ENCODE assay signal across 28 cellular contexts in genomic region chr2:104582471-104582870, GRCh38.
"Had no signal": no experiment of that assay in that cellular context is flagged by ENCODE, and none has a peak within 500 bp of the region (broad histone marks: within the 10 kb centered on the region; RNA-seq: fewer than 3 reads in every experiment).

No MANE protein-coding gene starts in this region.

- FAIRE-seq: kidney had no signal

- H3K9me3 ChIP-seq: breast epithelium, neutrophil, suprapubic skin, tibial artery had no signal

- H3K4me3 Mint-ChIP-seq: activated CD4-positive, alpha-beta memory T cell treated with anti-CD3 and anti-CD28 coated beads, Interleukin-2, amount 10 ng/mL, durations not matched to agents 7 days and 5 days; activated CD4-positive, alpha-beta T cell treated with anti-CD3 and anti-CD28 coated beads, Interleukin-2, amount 10 ng/mL, durations not matched to agents 7 days and 5 days; activated T-cell treated with anti-CD3 and anti-CD28 coated beads, Interleukin-2, amount 50 U/mL, for 24 hours; central memory CD8-positive, alpha-beta T cell; dendritic cell treated with granulocyte-macrophage colony-stimulating factor and Interleukin-4, amounts not matched to agents 40 ng/mL and 50 ng/mL, for 4 days; endodermal cell; memory B cell; natural killer cell; WTC11 had no signal

- H3K36me3 ChIP-seq: breast epithelium, neutrophil, suprapubic skin, tibial artery had no signal

- H3K27me3 Mint-ChIP-seq: activated CD4-positive, alpha-beta memory T cell treated with anti-CD3 and anti-CD28 coated beads, Interleukin-2, amount 10 ng/mL, durations not matched to agents 7 days and 5 days; activated T-cell treated with anti-CD3 and anti-CD28 coated beads, Interleukin-2, amount 50 U/mL, for 24 hours; central memory CD8-positive, alpha-beta T cell; progenitor cell of endocrine pancreas had no signal

- H3K9me3 Mint-ChIP-seq: activated CD4-positive, alpha-beta memory T cell treated with anti-CD3 and anti-CD28 coated beads, Interleukin-2, amount 10 ng/mL, durations not matched to agents 7 days and 5 days; activated CD4-positive, alpha-beta T cell treated with anti-CD3 and anti-CD28 coated beads, Interleukin-2, amount 10 ng/mL, durations not matched to agents 7 days and 5 days; activated T-cell treated with anti-CD3 and anti-CD28 coated beads, Interleukin-2, amount 50 U/mL, for 24 hours; dendritic cell treated with granulocyte-macrophage colony-stimulating factor and Interleukin-4, amounts not matched to agents 40 ng/mL and 50 ng/mL, for 4 days; endodermal cell; memory B cell; natural killer cell had no signal

- H3K27ac Mint-ChIP-seq: activated CD4-positive, alpha-beta memory T cell treated with anti-CD3 and anti-CD28 coated beads, Interleukin-2, amount 10 ng/mL, durations not matched to agents 7 days and 5 days; activated CD4-positive, alpha-beta T cell treated with anti-CD3 and anti-CD28 coated beads, Interleukin-2, amount 10 ng/mL, durations not matched to agents 7 days and 5 days; activated naive CD4-positive, alpha-beta T cell treated with anti-CD3 and anti-CD28 coated beads, Interleukin-2, amount 50 U/mL, for 72 hours; activated T-cell treated with anti-CD3 and anti-CD28 coated beads, Interleukin-2, amount 50 U/mL, for 24 hours; dendritic cell treated with granulocyte-macrophage colony-stimulating factor and Interleukin-4, amounts not matched to agents 40 ng/mL and 50 ng/mL, for 4 days; endodermal cell; memory B cell; natural killer cell; WTC11 had no signal

- H3K36me3 Mint-ChIP-seq: activated naive CD4-positive, alpha-beta T cell treated with anti-CD3 and anti-CD28 coated beads, Interleukin-2, amount 50 U/mL, for 72 hours; memory B cell; natural killer cell; WTC11 had no signal

- H3K4me1 ChIP-seq: breast epithelium, tibial artery had no signal

- H3K27ac ChIP-seq: neutrophil, skin epidermis, suprapubic skin, tibial artery had no signal

- H3K4me3 ChIP-seq: breast epithelium, skin epidermis, suprapubic skin, tibial artery had no signal

- H3K4me1 Mint-ChIP-seq: activated CD4-positive, alpha-beta memory T cell treated with anti-CD3 and anti-CD28 coated beads, Interleukin-2, amount 10 ng/mL, durations not matched to agents 7 days and 5 days; activated CD4-positive, alpha-beta T cell treated with anti-CD3 and anti-CD28 coated beads, Interleukin-2, amount 10 ng/mL, durations not matched to agents 7 days and 5 days; central memory CD8-positive, alpha-beta T cell; memory B cell; natural killer cell had no signal

- H3K27me3 ChIP-seq: breast epithelium, neutrophil, suprapubic skin had no signal

- DNase-seq: activated CD4-positive, alpha-beta memory T cell treated with anti-CD3 and anti-CD28 coated beads, Interleukin-2, amount 10 ng/mL, durations not matched to agents 7 days and 5 days; activated CD4-positive, alpha-beta T cell treated with anti-CD3 and anti-CD28 coated beads for 1 hour; activated CD4-positive, alpha-beta T cell treated with anti-CD3 and anti-CD28 coated beads, Interleukin-2, amount 10 ng/mL, durations not matched to agents 7 days and 5 days; activated CD8-positive, alpha-beta memory T cell treated with anti-CD3 and anti-CD28 coated beads, Interleukin-2, amount 50 U/mL, for 48 hours; activated gamma-delta T cell treated with Interleukin-2 at 50 U/mL for 16 hours; activated T-cell treated with anti-CD3 and anti-CD28 coated beads, Interleukin-2, amount 50 U/mL, for 24 hours; endodermal cell; foreskin melanocyte; kidney; left colon; natural killer cell; retina; stimulated activated CD4-positive, alpha-beta T cell treated with anti-CD3 and anti-CD28 coated beads, Interleukin-2, amount 100 ng/mL, for 24 hours; stimulated activated naive CD4-positive, alpha-beta T cell; T-helper 2 cell; tibial artery had no signal

- ATAC-seq: activated naive CD4-positive, alpha-beta T cell treated with anti-CD3 and anti-CD28 coated beads, Interleukin-2, amount 50 U/mL, for 72 hours; esophagus mucosa; left colon; natural killer cell; sciatic nerve; WTC11 had no signal
